In the genomic region with DNA sequence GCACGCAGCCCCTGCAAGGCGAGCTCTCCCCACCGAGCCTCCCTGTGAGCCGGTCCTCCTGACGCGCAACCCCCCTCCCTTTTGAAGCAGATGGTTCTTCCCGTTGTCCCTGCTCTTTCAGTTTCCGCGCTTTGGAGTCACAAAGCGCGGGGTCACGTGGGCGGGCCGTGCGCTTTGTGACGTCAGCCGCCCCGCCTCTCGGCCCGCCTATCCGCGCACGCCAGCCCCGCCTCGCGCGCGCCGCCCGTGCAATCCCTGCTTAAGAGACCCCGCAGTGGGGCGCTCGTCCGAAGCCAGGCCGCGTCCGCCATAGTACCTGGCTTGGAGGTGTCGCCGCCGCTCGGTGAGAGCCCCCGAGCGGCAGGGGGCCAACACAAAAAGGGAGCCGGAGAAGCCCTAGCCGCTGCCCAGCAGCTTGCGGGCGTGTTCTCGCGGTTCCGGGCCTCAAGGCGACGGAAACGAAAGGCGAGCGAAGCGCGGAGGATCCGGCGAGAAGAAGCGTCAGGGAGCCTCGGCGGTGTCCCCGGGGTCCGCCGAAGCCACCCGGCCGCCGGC, we compare ENCODE assay signal across 8 cellular contexts. TPM values are rescaled to one million over a fixed set of nuclear protein-coding genes. Genes with fewer than 3 reads are reported as not detected.
DNase-seq lines count a peak whose midpoint lies in the region; ATAC-seq and TF ChIP-seq lines count a peak whose summit lies in the region.

Gene RBBP6, plus strand, starts transcription at position 272 of the 555 bp plus-strand sequence. CDS start 1,061 bp downstream, outside the sequence.

- H3K9me3 Mint-ChIP-seq in activated T-cell treated with anti-CD3 and anti-CD28 coated beads, Interleukin-2, amount 50 U/mL, for 4 hours: no peaks in the 10 kb centered on the region

- H3K36me3 Mint-ChIP-seq in activated T-cell treated with anti-CD3 and anti-CD28 coated beads, Interleukin-2, amount 50 U/mL, for 4 hours (ENCODE audit: insufficient read depth): peaks cover 19% of the 10 kb centered on the region

- peak; percentile 78 for DNase-seq in DMS79 (lab: John Stamatoyannopoulos, UW)
- peak; percentile 79 for DNase-seq in KG1 (lab: John Stamatoyannopoulos, UW)
- DNase-seq in activated T-cell treated with anti-CD3 and anti-CD28 coated beads, Interleukin-2, amount 50 U/mL, for 4 hours: peak; percentile 91
- peak; percentile 83 to 90 for DNase-seq in stimulated activated CD8-positive, alpha-beta memory T cell treated with anti-CD3 and anti-CD28 coated beads, Interleukin-7, amount 100 ng/mL, for 4 hours (ENCODE audit: low read depth in 2 of 2)

- H3K27ac ChIP-seq in muscle layer of duodenum (ENCODE audit: low read length): peak within 1 kb of the TSS; percentile 97

- H3K4me1 Mint-ChIP-seq in activated T-cell treated with anti-CD3 and anti-CD28 coated beads, Interleukin-2, amount 50 U/mL, for 4 hours (ENCODE audit: low read depth): peaks cover 27% of the 10 kb centered on the region

- H3K4me1 ChIP-seq in muscle layer of duodenum (ENCODE audit: control insufficient read depth in 1 of 2, insufficient read depth in 2 of 2, low read length in 2 of 2): peaks cover 12 to 14% of the 10 kb centered on the region in 2 donors

- H3K4me3 Mint-ChIP-seq in activated T-cell treated with anti-CD3 and anti-CD28 coated beads, Interleukin-2, amount 50 U/mL, for 4 hours: peak within 1 kb of the TSS; percentile 99

- no peaks in the 10 kb centered on the region for H3K9me3 ChIP-seq in muscle layer of duodenum (ENCODE audit: control insufficient read depth in 1 of 2, low read length in 2 of 2)

- peaks cover 0 to 13% of the 10 kb centered on the region in 2 donors for H3K36me3 ChIP-seq in muscle layer of duodenum (ENCODE audit: control insufficient read depth in 1 of 2, insufficient read depth in 2 of 2, low read length in 2 of 2)

- no peaks in the 10 kb centered on the region for H3K27me3 Mint-ChIP-seq in activated T-cell treated with anti-CD3 and anti-CD28 coated beads, Interleukin-2, amount 50 U/mL, for 4 hours (ENCODE audit: low read depth)

- ATAC-seq in GM21717 (IDR thresholded peaks at IDR 0.05; ENCODE audit: unreplicated experiment): peak; percentile 78
- peak; percentile 93 for ATAC-seq in activated T-cell treated with anti-CD3 and anti-CD28 coated beads, Interleukin-2, amount 50 U/mL, for 4 hours
- ATAC-seq in esophagus mucosa: peak; percentile 98

- H3K4me3 ChIP-seq in muscle layer of duodenum (ENCODE audit: low read depth in 1 of 2, low read length in 2 of 2): peak within 1 kb of the TSS; percentile 90 to 100

- H3K27me3 ChIP-seq in muscle layer of duodenum (ENCODE audit: low read depth, low read length): no peaks in the 10 kb centered on the region

TF ChIP-seq in PFSK-1, 5 proteins besides CTCF, POLR2A, EP300 and RAD21:
- no peak for TF ChIP-seq SIN3A (IDR thresholded peaks at IDR 0.05; ENCODE audit: borderline replicate concordance, insufficient read depth, low read length)
- peak; percentile 48 for TF ChIP-seq FOXP2 (optimal IDR thresholded peaks at IDR 0.05; ENCODE audit: borderline replicate concordance, extremely low read depth, extremely low read length, insufficient read depth)
- peak; percentile 87 for TF ChIP-seq POLR2AphosphoS5 (IDR thresholded peaks at IDR 0.05; ENCODE audit: low read depth, low read length)

RNA-seq across cellular contexts. Expression of gene RBBP6, which starts in this region (rescaled TPM):
- polyA plus RNA-seq in PFSK-1 (2012; ENCODE audit: insufficient read length, low read depth): 11.7 TPM
- 10 to 100 TPM; 61.8 to 74.9 (median 73.9) TPM for total RNA-seq in activated T-cell treated with anti-CD3 and anti-CD28 coated beads, Interleukin-2, amount 50 U/mL, for 4 hours
- 28.4 TPM for total RNA-seq in esophagus mucosa

Comparison
In these comparisons a context has a peak if more than half of its experiments do, and no peak if none do; other contexts are left out.
1. Peak in every context shown above with its lines: DNase-seq, ATAC-seq, H3K4me3 ChIP-seq and H3K27ac ChIP-seq.